In the genomic region with DNA sequence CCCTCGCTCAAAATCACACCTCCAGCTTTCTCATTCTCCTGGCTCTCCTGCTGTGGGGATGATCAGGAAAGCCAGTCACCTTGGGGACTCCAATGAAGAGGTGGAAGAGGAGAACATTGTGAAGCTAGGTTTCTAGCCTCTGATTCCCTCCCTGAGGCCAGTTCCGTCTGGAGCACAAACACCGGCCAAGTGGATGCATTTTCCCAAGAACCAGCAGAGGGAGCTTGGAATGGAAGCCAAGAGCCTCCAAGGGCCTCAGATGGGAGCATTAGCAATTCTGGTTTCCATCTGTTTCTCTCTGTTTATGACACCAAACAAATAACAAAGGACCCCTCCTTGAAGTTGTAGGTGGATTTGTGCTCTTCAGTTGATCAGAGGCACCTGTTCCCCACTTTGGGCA, we compare ENCODE assay signal across 9 cellular contexts. TPM values are rescaled to one million over a fixed set of nuclear protein-coding genes. Genes with fewer than 3 reads are reported as not detected.
DNase-seq lines count a peak whose midpoint lies in the region; ATAC-seq and TF ChIP-seq lines count a peak whose summit lies in the region.
"Had no signal": no experiment of that assay in that cellular context is flagged by ENCODE, and none has a peak within 500 bp of the region (broad histone marks: within the 10 kb centered on the region; RNA-seq: fewer than 3 reads in every experiment).

No MANE protein-coding gene starts in this region.

- TF ChIP-seq CTCF in PC-9 (conservative IDR thresholded peaks at IDR 0.05) (peak; percentile 60), heart left ventricle (IDR thresholded peaks at IDR 0.05) (peak; percentile 32 to 65 (median 51)), smooth muscle cell (IDR thresholded peaks at IDR 0.05; ENCODE audit: borderline replicate concordance, insufficient read depth, poor library complexity, severe bottlenecking) (peak; percentile 55), GM10248 (IDR thresholded peaks at IDR 0.05; ENCODE audit: control extremely low read depth, extremely low read depth, low read depth, missing control alignments) (no peak)

- no peak for TF ChIP-seq POLR2A in heart left ventricle (IDR thresholded peaks at IDR 0.05)

- H3K9me2 ChIP-seq in PC-9 (ENCODE audit: insufficient read depth), result no peaks in the 10 kb centered on the region

- H3F3A ChIP-seq in PC-9 (ENCODE audit: insufficient read depth, low read depth) (no peaks in the 10 kb centered on the region), smooth muscle cell (ENCODE audit: low read depth) (no peaks in the 10 kb centered on the region)

- peaks cover 20% of the 10 kb centered on the region; the same call in 1 of the 2 replicates for H3K27me3 ChIP-seq in PC-9 (ENCODE audit: insufficient read depth, low read depth)
- H3K27me3 ChIP-seq in heart left ventricle, result peaks cover 0 to 3% (median 0%) of the 10 kb centered on the region in 9 donors
- H3K27me3 ChIP-seq in smooth muscle cell (ENCODE audit: low read depth), result peaks cover 7% of the 10 kb centered on the region
- H3K27me3 ChIP-seq: BLaER1 had no signal

- POLR2A ChIA-PET in PC-9 (lab: Charles Lee; ENCODE audit: unreplicated experiment) (no interaction called here), GM10248 (lab: Yijun Ruan, JAX) (no interaction called here)

- BruUV-seq in PC-9 (replicated peaks; lab: Mats Ljungman, UMichigan), result no TSS peak

- intact Hi-C loops in PC-9 (cut with micrococcal nuclease; ENCODE audit: unreplicated experiment), result no loop called here
- intact Hi-C loops in heart left ventricle (cut with DNase I), result loop anchor here in 9 of 10 donors (1.0 to 10.0 kb wide), 6 partner anchors 209 to 219 kb away; a partner anchor contains a TSS

- H3K4me1 ChIP-seq in PC-9 (replicated peaks; ENCODE audit: insufficient read depth) (no peaks in the 10 kb centered on the region), heart left ventricle (no peaks in the 10 kb centered on the region), smooth muscle cell (ENCODE audit: low read depth) (no peaks in the 10 kb centered on the region)
- H3K4me1 ChIP-seq: BLaER1 had no signal

- no peak overlapping the region for H3K27ac ChIP-seq in PC-9
- no peak overlapping the region for H3K27ac ChIP-seq in heart left ventricle
- H3K27ac ChIP-seq in smooth muscle cell (ENCODE audit: low read depth), result no peak overlapping the region
- H3K27ac ChIP-seq: BLaER1 had no signal

- WGBS in heart left ventricle, 4 donors, result 29 to 52% (median 40%) methylated on average over 3 of the region's 3 CpGs
- WGBS in smooth muscle cell (ENCODE audit: low lambda C conversion rate), result 32% methylated on average over 3 of the region's 3 CpGs

- H3K79me2 ChIP-seq in PC-9 (ENCODE audit: low read depth) (no peaks in the 10 kb centered on the region), smooth muscle cell (ENCODE audit: low read depth) (no peaks in the 10 kb centered on the region)

- H2AFZ ChIP-seq in PC-9 (no peak overlapping the region), smooth muscle cell (ENCODE audit: low read depth) (no peak overlapping the region)

- ATAC-seq in heart left ventricle, result peak; percentile 37 to 79 (median 66)
- no peak for ATAC-seq in HG03442 (IDR thresholded peaks at IDR 0.05; ENCODE audit: unreplicated experiment)

- H3K9ac ChIP-seq in smooth muscle cell (ENCODE audit: low read depth), result no peak overlapping the region
- H3K9ac ChIP-seq: BLaER1 had no signal

- DNase-seq in NCI-H1092 treated with DMSO at 0.1 percent for 48 hours (lab: John Stamatoyannopoulos, UW) (peak; percentile 25), NCI-H1092 (lab: John Stamatoyannopoulos, UW) (no peak), PC-9 (peak in 1 of 2 experiments; percentile 24), heart left ventricle (peak in 4 of 5 donors; percentile 26 to 57 (median 40)), smooth muscle cell (lab: John Stamatoyannopoulos, UW; ENCODE audit: unreplicated experiment) (no peak), GM10248 (ENCODE audit: extremely low spot score) (no peak), cortex of kidney (lab: John Stamatoyannopoulos, UW) (no peak)

- H3K4me3 ChIP-seq in PC-9 (no peak overlapping the region), heart left ventricle (no peak overlapping the region), smooth muscle cell (no peak overlapping the region)
- H3K4me3 ChIP-seq: BLaER1 had no signal

- no peak overlapping the region for H3K4me2 ChIP-seq in PC-9
- no peak overlapping the region for H3K4me2 ChIP-seq in smooth muscle cell
- H3K4me2 ChIP-seq: BLaER1 had no signal

- H3K36me3 ChIP-seq in PC-9 (ENCODE audit: low read depth), result no peaks in the 10 kb centered on the region
- no peaks in the 10 kb centered on the region for H3K36me3 ChIP-seq in heart left ventricle
- no peaks in the 10 kb centered on the region for H3K36me3 ChIP-seq in smooth muscle cell (ENCODE audit: low read depth)
- H3K36me3 ChIP-seq: BLaER1 had no signal

- CTCF ChIA-PET in PC-9 (lab: Charles Lee), result no interaction called here
- CTCF ChIA-PET in GM10248 (lab: Yijun Ruan, JAX), result interaction anchor here (0.9 to 1.5 kb wide), 4 partner anchors 9 to 107 kb away, joined by 3 to 5 read pairs (median 4); no protein-coding TSS in a partner anchor

- no peaks in the 10 kb centered on the region for H3K9me3 ChIP-seq in PC-9 (ENCODE audit: insufficient read depth, low read depth)
- no peaks in the 10 kb centered on the region for H3K9me3 ChIP-seq in heart left ventricle
- H3K9me3 ChIP-seq in smooth muscle cell (replicated peaks; ENCODE audit: low read depth), result no peaks in the 10 kb centered on the region
- H3K9me3 ChIP-seq: BLaER1 had no signal

- H4K20me1 ChIP-seq in PC-9 (ENCODE audit: insufficient read depth) (no peaks in the 10 kb centered on the region), smooth muscle cell (ENCODE audit: low read depth) (no peaks in the 10 kb centered on the region)
- H4K20me1 ChIP-seq: BLaER1 had no signal

RNA-seq across cellular contexts. Expression of a gene that starts 40.6 kb away (rescaled TPM):
- total RNA-seq in PC-9 (2021) (1.6 and 3.0 TPM in 2 replicates), heart left ventricle (10 to 100 TPM in 6 of 9 donors, 1 to 10 TPM in 3; 6.5 to 15.4 (median 11.6) TPM), smooth muscle cell (0.18 and 0.31 TPM in 2 replicates)
- polyA plus RNA-seq in heart left ventricle (1 to 10 TPM; 6.8 to 8.6 TPM), smooth muscle cell (0.53 and 0.65 TPM in 2 replicates)

Comparison
In these comparisons a context has a peak if more than half of its experiments do, and no peak if none do; other contexts are left out.
1. DNase-seq: peak in NCI-H1092 treated with DMSO at 0.1 percent for 48 hours (single experiment) and heart left ventricle (4 of 5); none in NCI-H1092 (single experiment), smooth muscle cell (single experiment), GM10248 (single experiment) and cortex of kidney (single experiment).